In the genomic region with DNA sequence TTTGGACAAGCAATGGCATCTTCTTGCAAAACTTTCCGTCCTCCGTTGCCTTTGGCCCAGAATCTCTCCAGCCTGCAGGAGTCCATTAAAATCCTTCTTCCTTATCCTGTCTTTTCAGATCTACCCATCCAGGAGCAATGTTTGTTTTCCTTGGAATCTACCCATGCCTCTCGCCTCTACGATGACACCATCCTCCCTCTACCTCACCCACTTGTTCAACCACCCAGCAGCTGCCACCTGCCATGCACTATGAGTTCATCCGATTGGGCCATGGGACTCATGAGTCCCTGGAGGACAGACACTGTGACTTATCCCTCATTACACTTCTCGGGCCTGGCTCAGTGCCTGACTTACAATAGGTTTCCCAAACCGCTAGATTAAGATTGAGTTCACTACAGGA, we compare ENCODE assay signal across 1 cellular context.
TF ChIP-seq lines count a peak whose summit lies in the region.

No MANE protein-coding gene starts in this region.

TF ChIP-seq in GM23338, 12 proteins besides CTCF, POLR2A, EP300 and RAD21 (continued from another document):
- TF ChIP-seq, protein P1, sequence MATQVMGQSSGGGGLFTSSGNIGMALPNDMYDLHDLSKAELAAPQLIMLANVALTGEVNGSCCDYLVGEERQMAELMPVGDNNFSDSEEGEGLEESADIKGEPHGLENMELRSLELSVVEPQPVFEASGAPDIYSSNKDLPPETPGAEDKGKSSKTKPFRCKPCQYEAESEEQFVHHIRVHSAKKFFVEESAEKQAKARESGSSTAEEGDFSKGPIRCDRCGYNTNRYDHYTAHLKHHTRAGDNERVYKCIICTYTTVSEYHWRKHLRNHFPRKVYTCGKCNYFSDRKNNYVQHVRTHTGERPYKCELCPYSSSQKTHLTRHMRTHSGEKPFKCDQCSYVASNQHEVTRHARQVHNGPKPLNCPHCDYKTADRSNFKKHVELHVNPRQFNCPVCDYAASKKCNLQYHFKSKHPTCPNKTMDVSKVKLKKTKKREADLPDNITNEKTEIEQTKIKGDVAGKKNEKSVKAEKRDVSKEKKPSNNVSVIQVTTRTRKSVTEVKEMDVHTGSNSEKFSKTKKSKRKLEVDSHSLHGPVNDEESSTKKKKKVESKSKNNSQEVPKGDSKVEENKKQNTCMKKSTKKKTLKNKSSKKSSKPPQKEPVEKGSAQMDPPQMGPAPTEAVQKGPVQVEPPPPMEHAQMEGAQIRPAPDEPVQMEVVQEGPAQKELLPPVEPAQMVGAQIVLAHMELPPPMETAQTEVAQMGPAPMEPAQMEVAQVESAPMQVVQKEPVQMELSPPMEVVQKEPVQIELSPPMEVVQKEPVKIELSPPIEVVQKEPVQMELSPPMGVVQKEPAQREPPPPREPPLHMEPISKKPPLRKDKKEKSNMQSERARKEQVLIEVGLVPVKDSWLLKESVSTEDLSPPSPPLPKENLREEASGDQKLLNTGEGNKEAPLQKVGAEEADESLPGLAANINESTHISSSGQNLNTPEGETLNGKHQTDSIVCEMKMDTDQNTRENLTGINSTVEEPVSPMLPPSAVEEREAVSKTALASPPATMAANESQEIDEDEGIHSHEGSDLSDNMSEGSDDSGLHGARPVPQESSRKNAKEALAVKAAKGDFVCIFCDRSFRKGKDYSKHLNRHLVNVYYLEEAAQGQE (IDR thresholded peaks at IDR 0.05; ENCODE audit: unreplicated experiment), result no peak
- TF ChIP-seq, protein P2, sequence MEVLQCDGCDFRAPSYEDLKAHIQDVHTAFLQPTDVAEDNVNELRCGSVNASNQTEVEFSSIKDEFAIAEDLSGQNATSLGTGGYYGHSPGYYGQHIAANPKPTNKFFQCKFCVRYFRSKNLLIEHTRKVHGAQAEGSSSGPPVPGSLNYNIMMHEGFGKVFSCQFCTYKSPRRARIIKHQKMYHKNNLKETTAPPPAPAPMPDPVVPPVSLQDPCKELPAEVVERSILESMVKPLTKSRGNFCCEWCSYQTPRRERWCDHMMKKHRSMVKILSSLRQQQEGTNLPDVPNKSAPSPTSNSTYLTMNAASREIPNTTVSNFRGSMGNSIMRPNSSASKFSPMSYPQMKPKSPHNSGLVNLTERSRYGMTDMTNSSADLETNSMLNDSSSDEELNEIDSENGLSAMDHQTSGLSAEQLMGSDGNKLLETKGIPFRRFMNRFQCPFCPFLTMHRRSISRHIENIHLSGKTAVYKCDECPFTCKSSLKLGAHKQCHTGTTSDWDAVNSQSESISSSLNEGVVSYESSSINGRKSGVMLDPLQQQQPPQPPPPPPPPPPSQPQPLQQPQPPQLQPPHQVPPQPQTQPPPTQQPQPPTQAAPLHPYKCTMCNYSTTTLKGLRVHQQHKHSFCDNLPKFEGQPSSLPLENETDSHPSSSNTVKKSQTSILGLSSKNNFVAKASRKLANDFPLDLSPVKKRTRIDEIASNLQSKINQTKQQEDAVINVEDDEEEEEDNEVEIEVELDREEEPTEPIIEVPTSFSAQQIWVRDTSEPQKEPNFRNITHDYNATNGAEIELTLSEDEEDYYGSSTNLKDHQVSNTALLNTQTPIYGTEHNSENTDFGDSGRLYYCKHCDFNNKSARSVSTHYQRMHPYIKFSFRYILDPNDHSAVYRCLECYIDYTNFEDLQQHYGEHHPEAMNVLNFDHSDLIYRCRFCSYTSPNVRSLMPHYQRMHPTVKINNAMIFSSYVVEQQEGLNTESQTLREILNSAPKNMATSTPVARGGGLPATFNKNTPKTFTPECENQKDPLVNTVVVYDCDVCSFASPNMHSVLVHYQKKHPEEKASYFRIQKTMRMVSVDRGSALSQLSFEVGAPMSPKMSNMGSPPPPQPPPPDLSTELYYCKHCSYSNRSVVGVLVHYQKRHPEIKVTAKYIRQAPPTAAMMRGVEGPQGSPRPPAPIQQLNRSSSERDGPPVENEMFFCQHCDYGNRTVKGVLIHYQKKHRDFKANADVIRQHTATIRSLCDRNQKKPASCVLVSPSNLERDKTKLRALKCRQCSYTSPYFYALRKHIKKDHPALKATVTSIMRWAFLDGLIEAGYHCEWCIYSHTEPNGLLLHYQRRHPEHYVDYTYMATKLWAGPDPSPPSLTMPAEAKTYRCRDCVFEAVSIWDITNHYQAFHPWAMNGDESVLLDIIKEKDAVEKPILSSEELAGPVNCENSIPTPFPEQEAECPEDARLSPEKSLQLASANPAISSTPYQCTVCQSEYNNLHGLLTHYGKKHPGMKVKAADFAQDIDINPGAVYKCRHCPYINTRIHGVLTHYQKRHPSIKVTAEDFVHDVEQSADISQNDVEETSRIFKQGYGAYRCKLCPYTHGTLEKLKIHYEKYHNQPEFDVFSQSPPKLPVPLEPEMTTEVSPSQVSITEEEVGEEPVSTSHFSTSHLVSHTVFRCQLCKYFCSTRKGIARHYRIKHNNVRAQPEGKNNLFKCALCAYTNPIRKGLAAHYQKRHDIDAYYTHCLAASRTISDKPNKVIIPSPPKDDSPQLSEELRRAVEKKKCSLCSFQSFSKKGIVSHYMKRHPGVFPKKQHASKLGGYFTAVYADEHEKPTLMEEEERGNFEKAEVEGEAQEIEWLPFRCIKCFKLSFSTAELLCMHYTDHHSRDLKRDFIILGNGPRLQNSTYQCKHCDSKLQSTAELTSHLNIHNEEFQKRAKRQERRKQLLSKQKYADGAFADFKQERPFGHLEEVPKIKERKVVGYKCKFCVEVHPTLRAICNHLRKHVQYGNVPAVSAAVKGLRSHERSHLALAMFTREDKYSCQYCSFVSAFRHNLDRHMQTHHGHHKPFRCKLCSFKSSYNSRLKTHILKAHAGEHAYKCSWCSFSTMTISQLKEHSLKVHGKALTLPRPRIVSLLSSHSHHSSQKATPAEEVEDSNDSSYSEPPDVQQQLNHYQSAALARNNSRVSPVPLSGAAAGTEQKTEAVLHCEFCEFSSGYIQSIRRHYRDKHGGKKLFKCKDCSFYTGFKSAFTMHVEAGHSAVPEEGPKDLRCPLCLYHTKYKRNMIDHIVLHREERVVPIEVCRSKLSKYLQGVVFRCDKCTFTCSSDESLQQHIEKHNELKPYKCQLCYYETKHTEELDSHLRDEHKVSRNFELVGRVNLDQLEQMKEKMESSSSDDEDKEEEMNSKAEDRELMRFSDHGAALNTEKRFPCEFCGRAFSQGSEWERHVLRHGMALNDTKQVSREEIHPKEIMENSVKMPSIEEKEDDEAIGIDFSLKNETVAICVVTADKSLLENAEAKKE (CRISPR knock-in tag; IDR thresholded peaks at IDR 0.05), result no peak
- no peak for TF ChIP-seq JUNB (IDR thresholded peaks at IDR 0.05; ENCODE audit: unreplicated experiment)
TF ChIP-seq in GM23338: peak in this region for 0.
